18 cellular contexts compared by ENCODE assay signal in the genomic region with DNA sequence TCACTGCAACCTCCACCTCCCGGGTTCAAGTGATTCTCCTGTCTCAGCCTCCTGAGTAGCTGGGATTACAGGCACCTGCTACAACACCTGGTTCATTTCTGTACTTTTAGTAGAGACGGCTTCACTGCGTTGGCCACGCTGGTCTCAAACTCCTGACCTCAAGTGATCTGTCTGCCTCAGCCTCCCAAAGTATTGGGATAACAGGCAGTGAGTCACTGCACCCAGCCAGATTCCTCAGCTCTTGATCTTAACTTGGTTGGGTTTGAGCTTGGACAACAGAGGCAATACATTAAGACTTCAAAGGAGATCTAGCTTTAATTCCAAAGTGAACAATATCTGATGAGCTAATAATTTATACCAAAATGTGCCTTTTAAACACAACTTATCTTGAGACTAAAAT. TPM values are rescaled to one million over a fixed set of nuclear protein-coding genes. Genes with fewer than 3 reads are reported as not detected.
DNase-seq lines count a peak whose midpoint lies in the region; ATAC-seq lines count a peak whose summit lies in the region.
"Had no signal": no experiment of that assay in that cellular context is flagged by ENCODE, and none has a peak within 500 bp of the region (broad histone marks: within the 10 kb centered on the region; RNA-seq: fewer than 3 reads in every experiment).

No MANE protein-coding gene starts in this region.

- peak overlapping the region; percentile 6 for H3K27ac Mint-ChIP-seq in activated naive CD4-positive, alpha-beta T cell treated with anti-CD3 and anti-CD28 coated beads, Interleukin-2, amount 10 ng/mL, durations not matched to agents 7 days and 5 days
- peak overlapping the region; percentile 76 for H3K27ac Mint-ChIP-seq in activated naive CD8-positive, alpha-beta T cell treated with anti-CD3 and anti-CD28 coated beads for 36 hours
- H3K27ac Mint-ChIP-seq in immature natural killer cell: peak overlapping the region; percentile 7 to 85 (median 34)
- H3K27ac Mint-ChIP-seq: nephron had no signal

- ATAC-seq in GM18861 (IDR thresholded peaks at IDR 0.05; ENCODE audit: unreplicated experiment): no peak
- ATAC-seq: HCT116 had no signal

- H3K9me3 Mint-ChIP-seq in activated naive CD4-positive, alpha-beta T cell treated with anti-CD3 and anti-CD28 coated beads, Interleukin-2, amount 10 ng/mL, durations not matched to agents 7 days and 5 days: no peaks in the 10 kb centered on the region
- H3K9me3 Mint-ChIP-seq in activated naive CD8-positive, alpha-beta T cell treated with anti-CD3 and anti-CD28 coated beads for 36 hours: no peaks in the 10 kb centered on the region
- no peaks in the 10 kb centered on the region for H3K9me3 Mint-ChIP-seq in immature natural killer cell
- H3K9me3 Mint-ChIP-seq: activated naive CD4-positive, alpha-beta T cell treated with anti-CD3 and anti-CD28 coated beads, Interleukin-2, amount 50 U/mL, for 24 hours; nephron had no signal

- peaks cover 73% of the 10 kb centered on the region for H3K4me1 Mint-ChIP-seq in activated naive CD4-positive, alpha-beta T cell treated with anti-CD3 and anti-CD28 coated beads, Interleukin-2, amount 10 ng/mL, durations not matched to agents 7 days and 5 days
- peaks cover 55% of the 10 kb centered on the region for H3K4me1 Mint-ChIP-seq in activated naive CD8-positive, alpha-beta T cell treated with anti-CD3 and anti-CD28 coated beads for 36 hours
- peaks cover 62 to 82% of the 10 kb centered on the region in 2 donors for H3K4me1 Mint-ChIP-seq in immature natural killer cell

- H3K4me3 Mint-ChIP-seq in activated naive CD4-positive, alpha-beta T cell treated with anti-CD3 and anti-CD28 coated beads, Interleukin-2, amount 10 ng/mL, durations not matched to agents 7 days and 5 days: no peak overlapping the region
- H3K4me3 Mint-ChIP-seq in activated naive CD8-positive, alpha-beta T cell treated with anti-CD3 and anti-CD28 coated beads for 36 hours: no peak overlapping the region
- H3K4me3 Mint-ChIP-seq in immature natural killer cell: peak overlapping the region in 1 of 5 donors; percentile 38
- H3K4me3 Mint-ChIP-seq: activated naive CD4-positive, alpha-beta T cell treated with anti-CD3 and anti-CD28 coated beads, Interleukin-2, amount 50 U/mL, for 24 hours; nephron had no signal

- CTCF ChIA-PET in activated naive CD4-positive, alpha-beta T cell treated with anti-CD3 and anti-CD28 coated beads, Interleukin-2, amount 10 ng/mL, durations not matched to agents 7 days and 5 days (lab: Charles Lee): interaction anchor here (1.7 to 3.1 kb wide), 2 partner anchors 26 to 96 kb away, joined by 6 to 9 read pairs; a partner anchor contains a TSS

- H3K27me3 Mint-ChIP-seq in activated naive CD4-positive, alpha-beta T cell treated with anti-CD3 and anti-CD28 coated beads, Interleukin-2, amount 10 ng/mL, durations not matched to agents 7 days and 5 days: no peaks in the 10 kb centered on the region
- no peaks in the 10 kb centered on the region for H3K27me3 Mint-ChIP-seq in activated naive CD8-positive, alpha-beta T cell treated with anti-CD3 and anti-CD28 coated beads for 36 hours
- peaks cover 2 to 13% (median 3%) of the 10 kb centered on the region in 3 donors for H3K27me3 Mint-ChIP-seq in immature natural killer cell (ENCODE audit: low read depth in 3 of 3)
- H3K27me3 Mint-ChIP-seq: activated naive CD4-positive, alpha-beta T cell treated with anti-CD3 and anti-CD28 coated beads, Interleukin-2, amount 50 U/mL, for 24 hours had no signal

- no peak for DNase-seq in activated naive CD4-positive, alpha-beta T cell treated with anti-CD3 and anti-CD28 coated beads, Interleukin-2, amount 10 ng/mL, durations not matched to agents 7 days and 5 days
- no peak for DNase-seq in activated naive CD4-positive, alpha-beta T cell (lab: John Stamatoyannopoulos, UW)
- DNase-seq in activated naive CD8-positive, alpha-beta T cell treated with anti-CD3 and anti-CD28 coated beads for 36 hours: no peak
- DNase-seq in immature natural killer cell: no peak
- no peak for DNase-seq in DMS79 (lab: John Stamatoyannopoulos, UW)
- no peak for DNase-seq in NCI-H82 (lab: John Stamatoyannopoulos, UW)
- DNase-seq in amygdala (lab: John Stamatoyannopoulos, UW): no peak
- DNase-seq: activated CD4-positive, CD25-positive, alpha-beta regulatory T cell; central memory CD4-positive, alpha-beta T cell; effector memory CD4-positive, alpha-beta T cell; MG63; NCI-H187; spleen; stomach had no signal

- peaks cover 66% of the 10 kb centered on the region for H3K36me3 Mint-ChIP-seq in activated naive CD4-positive, alpha-beta T cell treated with anti-CD3 and anti-CD28 coated beads, Interleukin-2, amount 10 ng/mL, durations not matched to agents 7 days and 5 days
- H3K36me3 Mint-ChIP-seq in activated naive CD8-positive, alpha-beta T cell treated with anti-CD3 and anti-CD28 coated beads for 36 hours: peaks cover 52% of the 10 kb centered on the region
- H3K36me3 Mint-ChIP-seq in immature natural killer cell: peaks cover 4 to 29% (median 21%) of the 10 kb centered on the region in 3 donors

RNA-seq across cellular contexts. Expression of a gene that starts 5.6 kb away (rescaled TPM):
- 10 to 100 TPM; 94.2 to 95.4 TPM for total RNA-seq in activated naive CD8-positive, alpha-beta T cell treated with anti-CD3 and anti-CD28 coated beads for 36 hours
- polyA plus RNA-seq in immature natural killer cell: 1,000 to 10,000 TPM; 1,137 to 2,830 (median 1,368) TPM

RNA-seq across cellular contexts. Expression of a gene that starts 25.9 kb away (rescaled TPM):
- 1 to 10 TPM in 1 of 2 experiments, under 1 TPM in 1; 0.64 to 1.3 TPM for total RNA-seq in activated naive CD8-positive, alpha-beta T cell treated with anti-CD3 and anti-CD28 coated beads for 36 hours
- 10 to 100 TPM; 26.7 to 41.9 (median 34.6) TPM for polyA plus RNA-seq in immature natural killer cell

RNA-seq across cellular contexts. Expression of a gene that starts 26.4 kb away (rescaled TPM):
- total RNA-seq in activated naive CD8-positive, alpha-beta T cell treated with anti-CD3 and anti-CD28 coated beads for 36 hours: 1 to 10 TPM; 6.5 to 6.9 TPM
- 1 to 10 TPM in 1 of 3 donors, under 1 TPM in 2; 0.78 to 1.8 (median 0.86) TPM for polyA plus RNA-seq in immature natural killer cell

Comparison
In these comparisons a context has a peak if more than half of its experiments do, and no peak if none do; other contexts are left out.
1. H3K27ac Mint-ChIP-seq: peak in every context shown above with its lines; median percentile 76 in activated naive CD8-positive, alpha-beta T cell treated with anti-CD3 and anti-CD28 coated beads for 36 hours; 34 in immature natural killer cell; 6 in activated naive CD4-positive, alpha-beta T cell treated with anti-CD3 and anti-CD28 coated beads, Interleukin-2, amount 10 ng/mL, durations not matched to agents 7 days and 5 days.